Comparison of ENCODE assay signal across 20 cellular contexts in genomic region chr20:37329481-37330165, GRCh38. TPM values are rescaled to one million over a fixed set of nuclear protein-coding genes. Genes with fewer than 3 reads are reported as not detected.
A peak's percentile ranks its signal among the peaks of the same experiment; 100 is the strongest.
DNase-seq lines count a peak whose midpoint lies in the region; ATAC-seq, FAIRE-seq and TF ChIP-seq lines count a peak whose summit lies in the region.
"Had no signal": no experiment of that assay in that cellular context is flagged by ENCODE, and none has a peak within 500 bp of the region (broad histone marks: within the 10 kb centered on the region; RNA-seq: fewer than 3 reads in every experiment).

No MANE protein-coding gene starts in this region.

- WGBS in esophagus muscularis mucosa: 92% methylated on average over 6 of the region's 6 CpGs
- WGBS in neuronal stem cell (ENCODE audit: extremely low coverage in 2 of 2, insufficient read length in 2 of 2, insufficient replicate concordance in 1 of 2), 2 donors: no CpG with 5 or more reads among the region's 6 CpGs
- WGBS in pancreas, 2 donors: 81 to 82% methylated on average over 5 to 6 of the region's 6 CpGs

- H3K23ac ChIP-seq in neuronal stem cell (ENCODE audit: low read depth, low read length, poor library complexity): no peak overlapping the region

- no peak overlapping the region for H2AK5ac ChIP-seq in neuronal stem cell (ENCODE audit: low read depth, low read length)

- H2BK120ac ChIP-seq in neuronal stem cell (ENCODE audit: low read depth, low read length): no peak overlapping the region

- DNase-seq in ELF-1 (ENCODE audit: low read depth, low spot score): peak; percentile 67
- DNase-seq in NCI-H82 (lab: John Stamatoyannopoulos, UW): peak; percentile 59
- DNase-seq in esophagus muscularis mucosa (ENCODE audit: extremely low spot score): no peak
- DNase-seq in neuronal stem cell (ENCODE audit: low spot score): no peak
- no peak for DNase-seq in pancreas
- no peak for DNase-seq in substantia nigra (lab: John Stamatoyannopoulos, UW)
- DNase-seq: Calu3; CD8-positive, alpha-beta T cell; KBM-7; NCI-H1105; NCI-H1694; NCI-H2081 treated with DMSO at 0.1 percent for 48 hours; NCI-H510A; PC-9 had no signal

- H4K8ac ChIP-seq in neuronal stem cell (ENCODE audit: low read depth, low read length): no peak overlapping the region

- no peak for ATAC-seq in pancreas
- no peak for ATAC-seq in HG03175 (IDR thresholded peaks at IDR 0.05; ENCODE audit: unreplicated experiment)
- ATAC-seq in HG03045 (IDR thresholded peaks at IDR 0.05; ENCODE audit: unreplicated experiment): no peak
- ATAC-seq: CD8-positive, alpha-beta T cell had no signal

- no peak overlapping the region for H3K4me3 ChIP-seq in esophagus muscularis mucosa
- no peak overlapping the region for H3K4me3 ChIP-seq in neuronal stem cell (ENCODE audit: low read length in 2 of 2)
- no peak overlapping the region for H3K4me3 ChIP-seq in pancreas
- H3K4me3 ChIP-seq: BLaER1 treated with 17β-estradiol and CSF1 and Interleukin-3, amounts not matched to agents 10 nM and 100 nM; HAP-1; PC-9 had no signal

- no peak overlapping the region for H3K18ac ChIP-seq in neuronal stem cell (ENCODE audit: low read length)

- H2BK15ac ChIP-seq in neuronal stem cell (ENCODE audit: low read length): no peak overlapping the region

- H3K27me3 ChIP-seq in esophagus muscularis mucosa: no peaks in the 10 kb centered on the region
- H3K27me3 ChIP-seq in neuronal stem cell (ENCODE audit: control insufficient read depth in 3 of 3, insufficient read depth in 3 of 3, low read depth in 1 of 3, low read length in 3 of 3): peaks cover 0 to 2% (median 0%) of the 10 kb centered on the region in 3 experiments
- H3K27me3 ChIP-seq in pancreas: no peaks in the 10 kb centered on the region
- H3K27me3 ChIP-seq: BLaER1 treated with 17β-estradiol and CSF1 and Interleukin-3, amounts not matched to agents 10 nM and 100 nM had no signal

- no peaks in the 10 kb centered on the region for H3K79me1 ChIP-seq in neuronal stem cell (ENCODE audit: low read depth, low read length)

- TF ChIP-seq POLR2A in esophagus muscularis mucosa (IDR thresholded peaks at IDR 0.05; ENCODE audit: low read depth): no peak

- H3K27ac ChIP-seq in esophagus muscularis mucosa (replicated peaks in 1 of 4) (peak overlapping the region in 3 of 4 donors; percentile 71 to 77 (median 74)), neuronal stem cell (replicated peaks; ENCODE audit: low read length) (no peak overlapping the region), pancreas (no peak overlapping the region), substantia nigra (ENCODE audit: low read depth, low read length, poor library complexity, severe bottlenecking) (no peak overlapping the region)
- H3K27ac ChIP-seq: BLaER1 treated with 17β-estradiol and CSF1 and Interleukin-3, amounts not matched to agents 10 nM and 100 nM; PC-9 had no signal

- H3K36me3 ChIP-seq in esophagus muscularis mucosa: no peaks in the 10 kb centered on the region
- H3K36me3 ChIP-seq in neuronal stem cell (replicated peaks in 1 of 2; ENCODE audit: control insufficient read depth in 2 of 2, insufficient read depth in 2 of 2, low read length in 2 of 2): no peaks in the 10 kb centered on the region
- H3K36me3 ChIP-seq in pancreas: no peaks in the 10 kb centered on the region
- H3K36me3 ChIP-seq: BLaER1 treated with 17β-estradiol and CSF1 and Interleukin-3, amounts not matched to agents 10 nM and 100 nM; HAP-1 had no signal

- intact Hi-C loops in esophagus muscularis mucosa (cut with DNase I) (no loop called here), pancreas (cut with DNase I) (no loop called here)

- H2BK12ac ChIP-seq in neuronal stem cell (ENCODE audit: low read length): no peak overlapping the region

- no peak overlapping the region for H4K91ac ChIP-seq in neuronal stem cell (ENCODE audit: low read depth, low read length, poor library complexity)

- peak overlapping the region; percentile 78 for H2BK5ac ChIP-seq in neuronal stem cell (ENCODE audit: low read length)

- H3K9ac ChIP-seq in neuronal stem cell (ENCODE audit: low read depth, low read length, poor library complexity): no peak overlapping the region
- H3K9ac ChIP-seq: BLaER1 treated with 17β-estradiol and CSF1 and Interleukin-3, amounts not matched to agents 10 nM and 100 nM had no signal

- TF ChIP-seq EP300 in esophagus muscularis mucosa (IDR thresholded peaks at IDR 0.05): no peak

- H3K4ac ChIP-seq in neuronal stem cell (ENCODE audit: low read length): no peak overlapping the region

- H3K14ac ChIP-seq in neuronal stem cell (ENCODE audit: low read length): no peak overlapping the region

- no peak overlapping the region for H2AFZ ChIP-seq in neuronal stem cell (ENCODE audit: low read length)
- H2AFZ ChIP-seq: PC-9 had no signal

- H3K4me1 ChIP-seq in esophagus muscularis mucosa (peaks cover 6 to 38% (median 34%) of the 10 kb centered on the region in 4 donors), neuronal stem cell (ENCODE audit: control insufficient read depth in 2 of 2, insufficient read depth in 1 of 2, low read depth in 1 of 2, low read length in 2 of 2) (peaks cover 0 to 6% of the 10 kb centered on the region in 2 donors), pancreas (no peaks in the 10 kb centered on the region)
- H3K4me1 ChIP-seq: HAP-1 had no signal

- no peak for FAIRE-seq in pancreas (lab: Jason Lieb, UNC)
- FAIRE-seq: A204.1, GM12891 had no signal

- no peak overlapping the region for H3K4me2 ChIP-seq in neuronal stem cell (ENCODE audit: insufficient read depth, low read length, poor library complexity, severe bottlenecking)
- H3K4me2 ChIP-seq: BLaER1 treated with 17β-estradiol and CSF1 and Interleukin-3, amounts not matched to agents 10 nM and 100 nM; PC-9 had no signal

- no peak for TF ChIP-seq CTCF in esophagus muscularis mucosa (IDR thresholded peaks at IDR 0.05)
- TF ChIP-seq CTCF in pancreas (IDR thresholded peaks at IDR 0.05): no peak

- H3K9me3 ChIP-seq in esophagus muscularis mucosa: no peaks in the 10 kb centered on the region
- H3K9me3 ChIP-seq in neuronal stem cell (replicated peaks in 1 of 2; ENCODE audit: control insufficient read depth in 2 of 2, insufficient read depth in 1 of 2, low read depth in 1 of 2, low read length in 2 of 2): no peaks in the 10 kb centered on the region
- H3K9me3 ChIP-seq in pancreas: no peaks in the 10 kb centered on the region
- H3K9me3 ChIP-seq: BLaER1 treated with 17β-estradiol and CSF1 and Interleukin-3, amounts not matched to agents 10 nM and 100 nM; HAP-1 had no signal

RNA-seq across cellular contexts. Expression of gene SRC, which starts 16.3 kb away (rescaled TPM):
- total RNA-seq in esophagus muscularis mucosa: 10 to 100 TPM; 27.5 to 52.2 (median 42.3) TPM
- polyA plus RNA-seq in neuronal stem cell (2013, experiment 1 of 2): 32.2 TPM
- 33.5 TPM for polyA plus RNA-seq in neuronal stem cell (2013, experiment 2 of 2)
- total RNA-seq in pancreas: 10 to 100 TPM; 21.3 to 78.4 (median 31.3) TPM
- polyA plus RNA-seq in pancreas: 10 to 100 TPM; 64.6 to 75.2 TPM

RNA-seq across cellular contexts. Expression of gene MANBAL, which starts 40.2 kb away (rescaled TPM):
- 10 to 100 TPM; 38.3 to 56.3 (median 47.3) TPM for total RNA-seq in esophagus muscularis mucosa
- 66.5 TPM for polyA plus RNA-seq in neuronal stem cell (2013, experiment 1 of 2)
- 66.4 TPM for polyA plus RNA-seq in neuronal stem cell (2013, experiment 2 of 2)
- 10 to 100 TPM in 5 of 6 donors, 1 to 10 TPM in 1; 9.0 to 17.8 (median 15.7) TPM for total RNA-seq in pancreas
- polyA plus RNA-seq in pancreas: 10 to 100 TPM; 28.5 to 42.1 TPM

Comparison
In these comparisons a context has a peak if more than half of its experiments do, and no peak if none do; other contexts are left out.
1. DNase-seq: peak in ELF-1 (single experiment) and NCI-H82 (single experiment); none in esophagus muscularis mucosa (single experiment), neuronal stem cell (single experiment), pancreas (0 of 6) and substantia nigra (0 of 49).
2. H3K27ac ChIP-seq: peak in esophagus muscularis mucosa (3 of 4); none in neuronal stem cell (single experiment), pancreas (0 of 4) and substantia nigra (single experiment).